Comparison of ENCODE assay signal across 8 cellular contexts in the genomic region with DNA sequence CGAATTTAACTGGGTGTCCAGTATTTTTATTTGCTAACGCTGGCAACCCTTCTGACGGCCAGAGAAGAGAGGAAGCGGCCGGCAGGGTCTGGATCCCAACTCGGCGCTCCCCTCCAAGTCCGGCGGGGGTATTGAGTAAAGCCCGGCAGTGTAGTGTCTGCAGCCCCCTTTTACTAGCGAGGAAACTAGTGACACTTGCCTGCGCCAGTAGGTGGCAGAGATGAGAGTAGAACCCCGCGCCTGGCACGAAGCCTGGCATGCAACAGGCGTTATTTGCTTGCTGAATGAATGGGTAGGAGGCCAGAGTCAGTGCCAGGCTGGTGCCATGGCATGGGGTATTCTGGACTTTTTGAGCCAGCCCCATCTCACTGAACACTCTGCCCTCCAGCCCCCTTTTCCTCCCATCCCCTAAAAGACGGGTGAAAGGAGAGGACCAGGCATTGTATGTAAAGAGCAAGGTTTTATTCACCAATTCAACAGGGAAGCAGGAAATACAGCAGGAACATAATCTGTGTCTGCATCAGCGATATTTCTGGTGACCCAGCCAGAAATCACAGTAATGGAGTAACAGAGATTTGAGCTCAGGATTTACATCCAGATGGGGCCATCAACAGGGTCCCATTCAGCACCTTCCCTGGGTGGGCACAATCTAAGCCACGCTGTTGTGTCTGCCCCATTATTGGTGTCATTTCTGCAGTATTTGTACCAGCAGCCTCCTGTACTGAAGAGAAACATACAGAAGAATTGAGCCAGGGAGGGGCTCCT. TPM values are rescaled to one million over a fixed set of nuclear protein-coding genes. Genes with fewer than 3 reads are reported as not detected.
DNase-seq lines count a peak whose midpoint lies in the region; ATAC-seq, FAIRE-seq and TF ChIP-seq lines count a peak whose summit lies in the region.

No MANE protein-coding gene starts in this region.

- TF ChIP-seq POLR2A in GM12891 (IDR thresholded peaks at IDR 0.05; ENCODE audit: low read depth, low read length): no peak

- H3K27ac ChIP-seq in OCI-LY3 (ENCODE audit: low read length) (peak overlapping the region; percentile 51), epithelial cell of prostate (peak overlapping the region; percentile 79)

- no peaks in the 10 kb centered on the region for H4K20me1 ChIP-seq in OCI-LY3 (ENCODE audit: insufficient read depth, low read length)

- peak overlapping the region; percentile 86 for H3K9ac ChIP-seq in OCI-LY3 (ENCODE audit: low read length)

- no peaks in the 10 kb centered on the region for H3K9me3 ChIP-seq in OCI-LY3 (ENCODE audit: insufficient read depth, low read length)
- H3K9me3 ChIP-seq in mononuclear cell (ENCODE audit: low read depth, low read length): no peaks in the 10 kb centered on the region

- peaks cover 11% of the 10 kb centered on the region for H3K36me3 ChIP-seq in OCI-LY3 (replicated peaks; ENCODE audit: low read depth, low read length)

- H3K4me1 ChIP-seq in OCI-LY3 (ENCODE audit: low read length): peaks cover 27% of the 10 kb centered on the region
- peaks cover 34% of the 10 kb centered on the region for H3K4me1 ChIP-seq in mononuclear cell (ENCODE audit: insufficient read depth, low read length)

- H3K27me3 ChIP-seq in OCI-LY3 (ENCODE audit: low read depth, low read length) (no peaks in the 10 kb centered on the region), mononuclear cell (ENCODE audit: insufficient read depth, low read length) (no peaks in the 10 kb centered on the region)

- DNase-seq in GM12891 (ENCODE audit: insufficient read length, low spot score) (peak; percentile 47), HuH-7 (ENCODE audit: low spot score) (peak; percentile 77), activated T-cell treated with anti-CD3 and anti-CD28 coated beads for 4 hours (peak; percentile 65), epithelial cell of prostate (ENCODE audit: low read depth, low spot score) (peak; percentile 27)
- DNase-seq in stimulated activated CD8-positive, alpha-beta memory T cell treated with anti-CD3 and anti-CD28 coated beads, Interleukin-4, amount 100 ng/mL, for 1 hour (ENCODE audit: low read depth in 2 of 2, low spot score in 1 of 2): peak; percentile 49 to 55

- peak overlapping the region; percentile 100 for H3K4me2 ChIP-seq in OCI-LY3 (ENCODE audit: low read length)

- ATAC-seq in HG02623 (IDR thresholded peaks at IDR 0.05; ENCODE audit: unreplicated experiment): no peak

- peak overlapping the region; percentile 91 for H3K4me3 ChIP-seq in OCI-LY3 (ENCODE audit: low read length)
- H3K4me3 ChIP-seq in mononuclear cell (ENCODE audit: low read length): peak overlapping the region; percentile 84

- peak; percentile 78 for TF ChIP-seq CTCF in OCI-LY3 (IDR thresholded peaks at IDR 0.05; ENCODE audit: low read depth, low read length)

- H2AFZ ChIP-seq in OCI-LY3 (ENCODE audit: low read depth, low read length): peak overlapping the region; percentile 74

- peak; percentile 63 for FAIRE-seq in GM12891 (lab: Jason Lieb, UNC)

- peaks cover 20% of the 10 kb centered on the region for H3K79me2 ChIP-seq in OCI-LY3 (ENCODE audit: low read length)

TF ChIP-seq in GM12891, 5 proteins besides CTCF, POLR2A, EP300 and RAD21:
- no peak for TF ChIP-seq TAF1 (IDR thresholded peaks at IDR 0.05; ENCODE audit: low read depth, low read length)
- TF ChIP-seq POU2F2 (IDR thresholded peaks at IDR 0.05; ENCODE audit: low read depth, low read length): no peak
- TF ChIP-seq POLR2AphosphoS5 (IDR thresholded peaks at IDR 0.05; ENCODE audit: low read depth, low read length): no peak
- no peak for TF ChIP-seq SPI1 (IDR thresholded peaks at IDR 0.05; ENCODE audit: low read depth, low read length)
- no peak for TF ChIP-seq PAX5 (IDR thresholded peaks at IDR 0.05; ENCODE audit: insufficient read depth, low read length, severe bottlenecking)

RNA-seq across cellular contexts. Expression of a gene that starts 0.8 kb away (rescaled TPM):
- polyA plus RNA-seq in GM12891 (2012; ENCODE audit: low read depth, missing spikeins): 12.5 TPM
- total RNA-seq in mononuclear cell: 17.8 TPM

RNA-seq across cellular contexts. Expression of a gene that starts 3.1 kb away (rescaled TPM):
- polyA plus RNA-seq in GM12891 (2012; ENCODE audit: low read depth, missing spikeins): 2.4 TPM
- 1.5 TPM for total RNA-seq in mononuclear cell

RNA-seq across cellular contexts. Expression of a gene that starts 54.1 kb away (rescaled TPM):
- 6.0 TPM for polyA plus RNA-seq in GM12891 (2012; ENCODE audit: low read depth, missing spikeins)
- 5.7 TPM for total RNA-seq in mononuclear cell

Comparison
In these comparisons a context has a peak if more than half of its experiments do, and no peak if none do; other contexts are left out.
1. DNase-seq: peak in every context shown above with its lines; median percentile 77 in HuH-7; 65 in activated T-cell treated with anti-CD3 and anti-CD28 coated beads for 4 hours; 52 in stimulated activated CD8-positive, alpha-beta memory T cell treated with anti-CD3 and anti-CD28 coated beads, Interleukin-4, amount 100 ng/mL, for 1 hour; 47 in GM12891; 27 in epithelial cell of prostate.